9 cellular contexts compared by ENCODE assay signal in the genomic region with DNA sequence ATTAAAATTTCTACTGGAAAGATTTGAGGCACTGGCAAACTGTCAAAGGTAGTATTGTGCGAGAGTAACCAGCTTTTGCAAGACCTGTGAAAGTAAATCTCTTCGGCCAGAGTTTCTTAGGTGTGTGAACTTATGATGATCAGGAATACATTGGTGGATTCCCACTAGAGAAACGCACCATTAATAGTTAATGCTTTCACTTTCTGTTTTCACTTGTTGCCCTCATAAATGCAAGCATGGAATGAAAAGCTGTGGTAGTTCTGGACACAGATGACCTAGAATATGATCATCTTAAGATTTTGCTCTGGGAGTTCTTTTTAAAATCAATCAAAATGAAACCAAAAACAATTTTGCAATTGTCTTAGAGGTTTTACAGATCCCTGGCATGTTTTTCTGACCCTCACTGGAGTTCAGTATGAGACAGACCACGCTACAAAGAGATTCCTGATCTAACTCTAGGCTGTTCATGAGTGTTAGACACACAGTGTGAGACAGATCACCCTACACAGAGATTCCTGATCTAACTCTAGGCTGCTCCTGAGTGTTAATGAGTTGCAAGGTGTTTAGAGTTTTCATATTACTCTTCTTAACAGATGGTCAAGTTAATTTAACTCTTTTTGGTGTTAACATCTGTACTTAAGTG.
DNase-seq lines count a peak whose midpoint lies in the region; ATAC-seq and TF ChIP-seq lines count a peak whose summit lies in the region.
"Had no signal": no experiment of that assay in that cellular context is flagged by ENCODE, and none has a peak within 500 bp of the region (broad histone marks: within the 10 kb centered on the region; RNA-seq: fewer than 3 reads in every experiment).

No MANE protein-coding gene starts in this region.

- H3K9me2 ChIP-seq in MM.1S (replicated peaks; ENCODE audit: insufficient read depth, low read length) = no peaks in the 10 kb centered on the region

- H3K4me3 ChIP-seq in CD4-positive, CD25-positive, alpha-beta regulatory T cell (ENCODE audit: low read depth, low read length) = peak overlapping the region; percentile 67
- H3K4me3 ChIP-seq in MM.1S (ENCODE audit: low read length) = no peak overlapping the region
- H3K4me3 ChIP-seq: cardiac muscle cell had no signal

- peaks cover 4% of the 10 kb centered on the region for H3K36me3 ChIP-seq in CD4-positive, CD25-positive, alpha-beta regulatory T cell (ENCODE audit: control insufficient read depth, insufficient read depth, low read length)
- no peaks in the 10 kb centered on the region for H3K36me3 ChIP-seq in MM.1S (replicated peaks; ENCODE audit: insufficient read depth, low read length)
- H3K36me3 ChIP-seq: cardiac muscle cell had no signal

- H3K27ac Mint-ChIP-seq in CD4-positive, CD25-positive, alpha-beta regulatory T cell = peak overlapping the region in 1 of 3 donors; percentile 42

- H3K27ac ChIP-seq in CD4-positive, CD25-positive, alpha-beta regulatory T cell (ENCODE audit: insufficient read depth, low read length, poor library complexity, severe bottlenecking) = no peak overlapping the region
- H3K27ac ChIP-seq in MM.1S (ENCODE audit: low read length) = no peak overlapping the region
- H3K27ac ChIP-seq: cardiac muscle cell had no signal

- no peak for ATAC-seq in CD4-positive, CD25-positive, alpha-beta regulatory T cell (ENCODE audit: low read depth in 2 of 2)
- ATAC-seq in GM19463 (IDR thresholded peaks at IDR 0.05; ENCODE audit: unreplicated experiment) = peak; percentile 70

- no peaks in the 10 kb centered on the region for H3K4me1 ChIP-seq in CD4-positive, CD25-positive, alpha-beta regulatory T cell (ENCODE audit: control insufficient read depth, insufficient read depth, low read length, poor library complexity, severe bottlenecking)
- H3K4me1 ChIP-seq in MM.1S (ENCODE audit: low read length) = peaks cover 16% of the 10 kb centered on the region

- H3F3A ChIP-seq in MM.1S (ENCODE audit: insufficient read depth, low read length) = no peaks in the 10 kb centered on the region

- no peak for TF ChIP-seq CTCF in MM.1S (IDR thresholded peaks at IDR 0.05; ENCODE audit: low read length)

- H3K36me3 Mint-ChIP-seq in CD4-positive, CD25-positive, alpha-beta regulatory T cell = peaks cover 28% of the 10 kb centered on the region

- H4K20me1 ChIP-seq in MM.1S (ENCODE audit: insufficient read depth, low read length) = no peaks in the 10 kb centered on the region

- H3K9ac ChIP-seq in MM.1S (ENCODE audit: low read length) = no peak overlapping the region

- H3K4me3 Mint-ChIP-seq in CD4-positive, CD25-positive, alpha-beta regulatory T cell = peak overlapping the region in 3 of 4 donors; percentile 11 to 56 (median 17)

- H3K27me3 ChIP-seq in CD4-positive, CD25-positive, alpha-beta regulatory T cell (ENCODE audit: control insufficient read depth, insufficient read depth, low read length) = no peaks in the 10 kb centered on the region
- no peaks in the 10 kb centered on the region for H3K27me3 ChIP-seq in MM.1S (replicated peaks; ENCODE audit: insufficient read depth, low read length)
- H3K27me3 ChIP-seq: cardiac muscle cell had no signal

- H2AFZ ChIP-seq in MM.1S (ENCODE audit: low read length) = no peak overlapping the region

- DNase-seq in CD4-positive, CD25-positive, alpha-beta regulatory T cell = peak in 1 of 3 donors; percentile 26
- DNase-seq in MM.1S = peak; percentile 22
- DNase-seq in hepatic stellate cell (ENCODE audit: low spot score) = peak; percentile 27
- no peak for DNase-seq in GM19240 (ENCODE audit: insufficient read length, low spot score)
- no peak for DNase-seq in T1000 (lab: John Stamatoyannopoulos, UW)
- no peak for DNase-seq in HUDEP-2 (lab: John Stamatoyannopoulos, UW; ENCODE audit: unreplicated experiment in 76 of 76)
- DNase-seq in germinal center (ENCODE audit: low spot score) = no peak

- no peaks in the 10 kb centered on the region for H3K9me3 ChIP-seq in CD4-positive, CD25-positive, alpha-beta regulatory T cell (ENCODE audit: control insufficient read depth in 2 of 2, low read length in 2 of 2)
- no peaks in the 10 kb centered on the region for H3K9me3 ChIP-seq in MM.1S (replicated peaks; ENCODE audit: insufficient read depth, low read length)

- H3K9me3 Mint-ChIP-seq in CD4-positive, CD25-positive, alpha-beta regulatory T cell = peaks cover 0 to 2% (median 0%) of the 10 kb centered on the region in 7 donors

- H3K79me2 ChIP-seq in MM.1S (ENCODE audit: low read length) = no peaks in the 10 kb centered on the region

- no peaks in the 10 kb centered on the region for H3K27me3 Mint-ChIP-seq in CD4-positive, CD25-positive, alpha-beta regulatory T cell

- peaks cover 7 to 22% (median 14%) of the 10 kb centered on the region in 4 donors for H3K4me1 Mint-ChIP-seq in CD4-positive, CD25-positive, alpha-beta regulatory T cell

- H3K4me2 ChIP-seq in MM.1S (ENCODE audit: low read depth, low read length) = 0 out of 2 replicates have a peak overlapping the region, but pooled peaks have one; percentile 1

Comparison
In these comparisons a context has a peak if more than half of its experiments do, and no peak if none do; other contexts are left out.
1. DNase-seq: peak in MM.1S (single experiment) and hepatic stellate cell (single experiment); none in GM19240 (single experiment), T1000 (single experiment), HUDEP-2 (0 of 76) and germinal center (single experiment).